ENCODE assay signal across 8 cellular contexts in genomic region chr18:76620326-76620813, GRCh38.
DNase-seq lines count a peak whose midpoint lies in the region; ATAC-seq, FAIRE-seq and TF ChIP-seq lines count a peak whose summit lies in the region.

No MANE protein-coding gene starts in this region.

- H3K36me3 ChIP-seq in BLaER1 (no peaks in the 10 kb centered on the region), bronchial epithelial cell (ENCODE audit: control insufficient read depth, insufficient read depth, low read length) (no peaks in the 10 kb centered on the region)

- TF ChIP-seq CTCF in bronchial epithelial cell (IDR thresholded peaks at IDR 0.05; ENCODE audit: insufficient read depth, low read length, severe bottlenecking): peak; percentile 76

- peaks cover 18% of the 10 kb centered on the region for H3K4me1 ChIP-seq in BLaER1

- H3K27me3 ChIP-seq in BLaER1 (no peaks in the 10 kb centered on the region), bronchial epithelial cell (ENCODE audit: control insufficient read depth, insufficient read depth, low read length) (no peaks in the 10 kb centered on the region)

- no peak for FAIRE-seq in bronchial epithelial cell (lab: Jason Lieb, UNC)

- H3K4me2 ChIP-seq in BLaER1: peak overlapping the region; percentile 24; the same call in 1 of the 2 replicates

- H3K4me3 ChIP-seq in BLaER1: no peak overlapping the region
- peak overlapping the region; percentile 26 for H3K4me3 ChIP-seq in bronchial epithelial cell (ENCODE audit: low read depth, low read length)
- H3K4me3 ChIP-seq in skeletal muscle cell (ENCODE audit: low read depth, low read length): peak overlapping the region; percentile 30

- H4K20me1 ChIP-seq in BLaER1: no peaks in the 10 kb centered on the region

- DNase-seq in SHP77 treated with DMSO at 0.1 percent for 48 hours (lab: John Stamatoyannopoulos, UW) (peak; percentile 39), bronchial epithelial cell (ENCODE audit: low read depth) (peak; percentile 66), iPS-NIHi11 (ENCODE audit: low spot score) (peak; percentile 81), skeletal muscle cell (ENCODE audit: low read depth) (peak; percentile 46)

- H3K9me3 ChIP-seq in BLaER1: no peaks in the 10 kb centered on the region

- H3K9ac ChIP-seq in BLaER1: no peak overlapping the region

- ATAC-seq in GM19395 (IDR thresholded peaks at IDR 0.05; ENCODE audit: unreplicated experiment): peak; percentile 98
- ATAC-seq in HG03469 (IDR thresholded peaks at IDR 0.05; ENCODE audit: unreplicated experiment): peak; percentile 85
- ATAC-seq in activated CD4-positive, CD25-positive, alpha-beta regulatory T cell treated with anti-CD3 and anti-CD28 coated beads, Interleukin-2, amount 50 U/mL, for 24 hours: no peak

- H3K27ac ChIP-seq in BLaER1: no peak overlapping the region

Comparison
In these comparisons a context has a peak if more than half of its experiments do, and no peak if none do; other contexts are left out.
1. ATAC-seq: peak in GM19395 (single experiment) and HG03469 (single experiment); none in activated CD4-positive, CD25-positive, alpha-beta regulatory T cell treated with anti-CD3 and anti-CD28 coated beads, Interleukin-2, amount 50 U/mL, for 24 hours (0 of 2).
2. Peak in every context shown above with its lines, with median percentiles within 50 percentile points of each other: DNase-seq.